In the genomic region with DNA sequence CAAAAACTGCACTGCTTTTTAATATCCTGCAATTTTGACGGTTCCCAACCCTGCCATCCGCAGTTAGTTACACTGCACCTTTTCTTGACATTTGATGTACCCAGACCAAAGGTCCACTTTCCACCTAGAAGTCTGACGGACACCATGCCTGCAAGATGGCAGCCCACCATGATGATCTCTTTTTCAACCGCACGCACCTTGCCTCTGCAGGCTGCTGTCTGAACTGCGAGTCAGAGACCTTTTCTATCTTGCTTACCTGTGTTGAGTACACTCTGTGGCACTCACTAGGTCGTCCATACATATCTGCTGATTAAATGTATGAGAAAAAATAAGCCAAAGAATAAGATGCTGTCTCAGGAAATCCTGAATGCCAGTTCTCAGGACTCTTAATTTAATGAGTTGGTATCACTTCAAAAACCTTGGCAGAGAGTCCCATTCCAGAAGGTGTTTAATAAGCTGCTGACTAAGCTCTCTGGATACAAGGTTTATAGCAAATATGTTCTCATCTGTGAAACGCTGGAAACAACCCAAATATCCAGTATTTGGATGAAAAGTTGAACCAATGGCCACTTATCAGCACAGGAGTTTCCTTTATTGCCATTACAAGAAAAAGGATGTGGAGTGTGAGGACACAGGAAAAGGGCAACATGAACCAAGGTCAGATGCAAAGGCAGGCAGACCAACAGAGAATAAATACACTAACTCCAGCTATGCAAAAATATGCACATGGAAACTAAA, we compare ENCODE assay signal across 20 cellular contexts.
"Had no signal": no experiment of that assay in that cellular context is flagged by ENCODE, and none has a peak within 500 bp of the region (broad histone marks: within the 10 kb centered on the region; RNA-seq: fewer than 3 reads in every experiment).

No MANE protein-coding gene starts in this region.

- H3K4me1 Mint-ChIP-seq: memory B cell had no signal

- H3K9me3 ChIP-seq: colonic mucosa, left lung, prostate gland, right lobe of liver, suprapubic skin, upper lobe of left lung had no signal

- H3K9me3 Mint-ChIP-seq: activated T-helper 2 cell treated with anti-CD3 and anti-CD28 coated beads, Interferon-gamma antibody, Interleukin-2, Interleukin-4, amounts not matched to agents 10 μg/mL and 5 μg/mL and 100 μg/mL, durations not matched to agents 14 hours and 24 hours and 36 hours; natural killer cell treated with Interleukin-12 subunit alpha and Interleukin-12 subunit beta and Interleukin-15 and Interleukin-18, amount 100 ng/mL, for 72 hours; stimulated activated naive CD8-positive, alpha-beta T cell treated with anti-CD3 and anti-CD28 coated beads, Interleukin-15, Interleukin-2, amounts not matched to agents 100 ng/mL and 50 ng/mL, for 24 hours; T-helper 2 cell treated with Interferon-gamma antibody and Interleukin-4, amounts not matched to agents 5 μg/mL and 100 μg/mL, for 36 hours had no signal

- H3K27ac ChIP-seq: colonic mucosa, foreskin keratinocyte, left lung, prostate gland, right lobe of liver, suprapubic skin, upper lobe of left lung had no signal

- H3K27ac Mint-ChIP-seq: activated T-helper 2 cell treated with anti-CD3 and anti-CD28 coated beads, Interferon-gamma antibody, Interleukin-2, Interleukin-4, amounts not matched to agents 10 μg/mL and 5 μg/mL and 100 μg/mL, durations not matched to agents 14 hours and 24 hours and 36 hours; memory B cell; natural killer cell treated with Interleukin-12 subunit alpha and Interleukin-12 subunit beta and Interleukin-15 and Interleukin-18, amount 100 ng/mL, for 72 hours; stimulated activated naive CD8-positive, alpha-beta T cell treated with anti-CD3 and anti-CD28 coated beads, Interleukin-15, Interleukin-2, amounts not matched to agents 100 ng/mL and 50 ng/mL, for 24 hours; T-helper 2 cell treated with Interferon-gamma antibody and Interleukin-4, amounts not matched to agents 5 μg/mL and 100 μg/mL, for 36 hours had no signal

- H3K27me3 ChIP-seq: colonic mucosa, foreskin keratinocyte, left lung, right lobe of liver, suprapubic skin, upper lobe of left lung had no signal

- H3K4me1 ChIP-seq: colonic mucosa, prostate gland, right lobe of liver had no signal

- H3K36me3 Mint-ChIP-seq: memory B cell; natural killer cell treated with Interleukin-12 subunit alpha and Interleukin-12 subunit beta and Interleukin-15 and Interleukin-18, amount 100 ng/mL, for 72 hours had no signal

- DNase-seq: activated CD4-positive, CD25-positive, alpha-beta regulatory T cell; activated naive CD4-positive, alpha-beta T cell treated with anti-CD3 and anti-CD28 coated beads, Interleukin-2, amount 50 U/mL, for 16 hours; central memory CD4-positive, alpha-beta T cell; colonic mucosa; effector CD4-positive, alpha-beta T cell; foreskin keratinocyte; glutamatergic neuron; hypothalamus; kidney; left lung; nucleus accumbens; right lobe of liver; upper lobe of left lung had no signal

- H3K4me3 Mint-ChIP-seq: memory B cell; natural killer cell treated with Interleukin-12 subunit alpha and Interleukin-12 subunit beta and Interleukin-15 and Interleukin-18, amount 100 ng/mL, for 72 hours; stimulated activated naive CD8-positive, alpha-beta T cell treated with anti-CD3 and anti-CD28 coated beads, Interleukin-15, Interleukin-2, amounts not matched to agents 100 ng/mL and 50 ng/mL, for 24 hours; T-helper 2 cell treated with Interferon-gamma antibody and Interleukin-4, amounts not matched to agents 5 μg/mL and 100 μg/mL, for 36 hours had no signal
